Comparison of ENCODE assay signal across 1 cellular context in genomic region chr1:153532769-153533599, GRCh38.
TF ChIP-seq lines count a peak whose summit lies in the region.

No MANE protein-coding gene starts in this region.

TF ChIP-seq in HepG2, 621 proteins besides CTCF, POLR2A, EP300 and RAD21 (continued from another document and continues in another):
- TF ChIP-seq ARID3A (IDR thresholded peaks at IDR 0.05; ENCODE audit: low read depth, low read length), result no peak
- TF ChIP-seq ZNF430 (CRISPR knock-in tag; IDR thresholded peaks at IDR 0.05), result no peak; the same call in 1 of the 2 replicates
- TF ChIP-seq ATAD3A (CRISPR knock-in tag; IDR thresholded peaks at IDR 0.05), result no peak
- peak; percentile 53; the same call in 1 of the 2 replicates for TF ChIP-seq ARID4A (CRISPR knock-in tag; IDR thresholded peaks at IDR 0.05; ENCODE audit: borderline replicate concordance)
- no peak for TF ChIP-seq REST (IDR thresholded peaks at IDR 0.05; ENCODE audit: borderline replicate concordance in 1 of 2, low read depth in 1 of 2, low read length in 2 of 2)
- peak; percentile 88 for TF ChIP-seq KLF12 (CRISPR knock-in tag; IDR thresholded peaks at IDR 0.05; ENCODE audit: borderline replicate concordance)
- no peak for TF ChIP-seq CHD4 (IDR thresholded peaks at IDR 0.05; ENCODE audit: borderline replicate concordance, low read length)
- no peak for TF ChIP-seq BRF2 (CRISPR knock-in tag; IDR thresholded peaks at IDR 0.05)
- TF ChIP-seq RFXANK (CRISPR knock-in tag; IDR thresholded peaks at IDR 0.05), result no peak
- TF ChIP-seq USF2 (IDR thresholded peaks at IDR 0.05; ENCODE audit: low read depth, low read length), result no peak
- no peak for TF ChIP-seq USF2 (CRISPR knock-in tag; IDR thresholded peaks at IDR 0.05; ENCODE audit: borderline replicate concordance)
- TF ChIP-seq ELF4 (CRISPR knock-in tag; IDR thresholded peaks at IDR 0.05; ENCODE audit: borderline replicate concordance), result no peak
- TF ChIP-seq POLR2AphosphoS2 (IDR thresholded peaks at IDR 0.05; ENCODE audit: low read depth, low read length), result no peak
- no peak for TF ChIP-seq ZNF33A (CRISPR knock-in tag; IDR thresholded peaks at IDR 0.05; ENCODE audit: borderline replicate concordance)
- TF ChIP-seq NCOR1 (IDR thresholded peaks at IDR 0.05; ENCODE audit: borderline replicate concordance, low read length), result 0 out of 2 replicates have a peak, but pooled peaks have one; percentile 45
- no peak for TF ChIP-seq ZBTB3 (CRISPR knock-in tag; IDR thresholded peaks at IDR 0.05; ENCODE audit: borderline replicate concordance, low read depth)
- TF ChIP-seq ZNF326 (CRISPR knock-in tag; IDR thresholded peaks at IDR 0.05; ENCODE audit: borderline replicate concordance), result no peak
- TF ChIP-seq TBL1XR1 (IDR thresholded peaks at IDR 0.05; ENCODE audit: borderline replicate concordance, low read length, partially characterized antibody), result no peak
- TF ChIP-seq DBP (CRISPR knock-in tag; IDR thresholded peaks at IDR 0.05; ENCODE audit: not compliant biosample characterization), result no peak
- TF ChIP-seq ARNT (IDR thresholded peaks at IDR 0.05), result no peak
- no peak for TF ChIP-seq RFX3 (CRISPR knock-in tag; IDR thresholded peaks at IDR 0.05)
- peak; percentile 66; the same call in 1 of the 2 replicates for TF ChIP-seq NFKB2 (CRISPR knock-in tag; IDR thresholded peaks at IDR 0.05; ENCODE audit: borderline replicate concordance)
- no peak for TF ChIP-seq NFYC (CRISPR knock-in tag; IDR thresholded peaks at IDR 0.05)
- TF ChIP-seq ZBTB44 (CRISPR knock-in tag; IDR thresholded peaks at IDR 0.05), result no peak
- no peak for TF ChIP-seq PAF1 (CRISPR knock-in tag; IDR thresholded peaks at IDR 0.05)
- TF ChIP-seq ZNF276 (CRISPR knock-in tag; IDR thresholded peaks at IDR 0.05; ENCODE audit: low read depth), result no peak
- TF ChIP-seq E2F2 (CRISPR knock-in tag; IDR thresholded peaks at IDR 0.05; ENCODE audit: borderline replicate concordance), result no peak
- TF ChIP-seq SIX4 (CRISPR knock-in tag; IDR thresholded peaks at IDR 0.05), result no peak
- TF ChIP-seq MAFF (IDR thresholded peaks at IDR 0.05; ENCODE audit: low read depth, low read length), result no peak
- no peak for TF ChIP-seq THRA (CRISPR knock-in tag; IDR thresholded peaks at IDR 0.05; ENCODE audit: borderline replicate concordance)
- TF ChIP-seq ZNF792 (CRISPR knock-in tag; IDR thresholded peaks at IDR 0.05), result 0 out of 2 replicates have a peak, but pooled peaks have one; percentile 32
- TF ChIP-seq PAWR (CRISPR knock-in tag; IDR thresholded peaks at IDR 0.05; ENCODE audit: borderline replicate concordance), result no peak
- no peak for TF ChIP-seq DNMT3B (CRISPR knock-in tag; conservative IDR thresholded peaks at IDR 0.05)
- no peak for TF ChIP-seq ZNF564 (CRISPR knock-in tag; IDR thresholded peaks at IDR 0.05)
- TF ChIP-seq SRSF9 (IDR thresholded peaks at IDR 0.05; ENCODE audit: borderline replicate concordance, insufficient read depth, low read depth, low read length, poor library complexity, severe bottlenecking), result no peak
- TF ChIP-seq RXRB (CRISPR knock-in tag; IDR thresholded peaks at IDR 0.05; ENCODE audit: borderline replicate concordance), result peak; percentile 28; the same call in 1 of the 2 replicates
- TF ChIP-seq JUNB (CRISPR knock-in tag; IDR thresholded peaks at IDR 0.05; ENCODE audit: borderline replicate concordance), result no peak
- no peak for TF ChIP-seq SNAPC2 (CRISPR knock-in tag; IDR thresholded peaks at IDR 0.05)
